In genomic region chr19:18557474-18558201, GRCh38 we compare ENCODE assay signal across 1 cellular context.
A peak's percentile ranks its signal among the peaks of the same experiment; 100 is the strongest.
TF ChIP-seq lines count a peak whose summit lies in the region.

KXD1 (plus strand) TSS chr19:18557870; CDS start chr19:18562057, 4,187 bp downstream.

TF ChIP-seq in HepG2, 621 proteins besides CTCF, POLR2A, EP300 and RAD21 (continued from another document and continues in another):
- TF ChIP-seq ZNF790 (CRISPR knock-in tag; IDR thresholded peaks at IDR 0.05; ENCODE audit: borderline replicate concordance) (no peak), ZNF17 (CRISPR knock-in tag; IDR thresholded peaks at IDR 0.05) (no peak), ATF1 (CRISPR knock-in tag; IDR thresholded peaks at IDR 0.05) (peak; percentile 78), SMYD3 (CRISPR knock-in tag; IDR thresholded peaks at IDR 0.05) (no peak), ZNF335 (CRISPR knock-in tag; IDR thresholded peaks at IDR 0.05) (no peak), HMGA1 (CRISPR knock-in tag; conservative IDR thresholded peaks at IDR 0.05) (no peak), TCF7 (IDR thresholded peaks at IDR 0.05; ENCODE audit: low read depth) (no peak), ZNF251 (CRISPR knock-in tag; IDR thresholded peaks at IDR 0.05) (no peak), AKNA (CRISPR knock-in tag; IDR thresholded peaks at IDR 0.05; ENCODE audit: borderline replicate concordance) (no peak), CBX1 (IDR thresholded peaks at IDR 0.05; ENCODE audit: low read depth) (peak; percentile 66), SOX13 (IDR thresholded peaks at IDR 0.05) (no peak), SOX13 (CRISPR knock-in tag; conservative IDR thresholded peaks at IDR 0.05 in 1 of 2, IDR thresholded peaks at IDR 0.05 in 1 of 2) (no peak; a peak in 1 of 4 replicates), ZSCAN31 (CRISPR knock-in tag; IDR thresholded peaks at IDR 0.05; ENCODE audit: low read depth) (no peak), NR2F1 (CRISPR knock-in tag; IDR thresholded peaks at IDR 0.05) (no peak), SNRNP70 (IDR thresholded peaks at IDR 0.05; ENCODE audit: low read depth, low read length) (no peak), CBFB (CRISPR knock-in tag; IDR thresholded peaks at IDR 0.05) (peak; percentile 17; the same call in 1 of the 2 replicates), PBX2 (CRISPR knock-in tag; IDR thresholded peaks at IDR 0.05) (no peak), ZMAT3 (CRISPR knock-in tag; conservative IDR thresholded peaks at IDR 0.05) (0 out of 2 replicates have a peak, but pooled peaks have one; percentile 41), ZNF775 (CRISPR knock-in tag; IDR thresholded peaks at IDR 0.05; ENCODE audit: borderline replicate concordance) (no peak), HINFP (CRISPR knock-in tag; IDR thresholded peaks at IDR 0.05; ENCODE audit: low read depth) (0 out of 2 replicates have a peak, but pooled peaks have one; percentile 7), PLRG1 (conservative IDR thresholded peaks at IDR 0.05) (no peak), ZNF766 (CRISPR knock-in tag; IDR thresholded peaks at IDR 0.05; ENCODE audit: borderline replicate concordance) (no peak), FOXO1 (CRISPR knock-in tag; IDR thresholded peaks at IDR 0.05) (no peak; the same call in 1 of the 2 replicates), TSC22D2 (CRISPR knock-in tag; IDR thresholded peaks at IDR 0.05; ENCODE audit: borderline replicate concordance) (peak; percentile 43; the same call in 1 of the 2 replicates), JUNB (CRISPR knock-in tag; IDR thresholded peaks at IDR 0.05; ENCODE audit: borderline replicate concordance) (no peak; the same call in 1 of the 2 replicates), IKZF5 (CRISPR knock-in tag; IDR thresholded peaks at IDR 0.05) (no peak; the same call in 1 of the 2 replicates), REL (CRISPR knock-in tag; conservative IDR thresholded peaks at IDR 0.05) (no peak), ZNF225 (CRISPR knock-in tag; IDR thresholded peaks at IDR 0.05) (0 out of 2 replicates have a peak, but pooled peaks have one; percentile 26), SPEN (CRISPR knock-in tag; IDR thresholded peaks at IDR 0.05; ENCODE audit: low read depth) (peak; percentile 85), HIC2 (CRISPR knock-in tag; IDR thresholded peaks at IDR 0.05; ENCODE audit: low read depth) (no peak), RARA (CRISPR knock-in tag; IDR thresholded peaks at IDR 0.05) (no peak), ZNF430 (CRISPR knock-in tag; IDR thresholded peaks at IDR 0.05) (no peak), ZFX (CRISPR knock-in tag; IDR thresholded peaks at IDR 0.05; ENCODE audit: low read depth) (peak; percentile 83), ZNF451 (CRISPR knock-in tag; IDR thresholded peaks at IDR 0.05) (no peak)
- TF ChIP-seq, protein P1, sequence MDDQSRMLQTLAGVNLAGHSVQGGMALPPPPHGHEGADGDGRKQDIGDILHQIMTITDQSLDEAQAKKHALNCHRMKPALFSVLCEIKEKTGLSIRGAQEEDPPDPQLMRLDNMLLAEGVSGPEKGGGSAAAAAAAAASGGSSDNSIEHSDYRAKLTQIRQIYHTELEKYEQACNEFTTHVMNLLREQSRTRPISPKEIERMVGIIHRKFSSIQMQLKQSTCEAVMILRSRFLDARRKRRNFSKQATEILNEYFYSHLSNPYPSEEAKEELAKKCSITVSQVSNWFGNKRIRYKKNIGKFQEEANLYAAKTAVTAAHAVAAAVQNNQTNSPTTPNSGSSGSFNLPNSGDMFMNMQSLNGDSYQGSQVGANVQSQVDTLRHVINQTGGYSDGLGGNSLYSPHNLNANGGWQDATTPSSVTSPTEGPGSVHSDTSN (CRISPR knock-in tag; IDR thresholded peaks at IDR 0.05; ENCODE audit: borderline replicate concordance), result no peak
- TF ChIP-seq, protein P2, sequence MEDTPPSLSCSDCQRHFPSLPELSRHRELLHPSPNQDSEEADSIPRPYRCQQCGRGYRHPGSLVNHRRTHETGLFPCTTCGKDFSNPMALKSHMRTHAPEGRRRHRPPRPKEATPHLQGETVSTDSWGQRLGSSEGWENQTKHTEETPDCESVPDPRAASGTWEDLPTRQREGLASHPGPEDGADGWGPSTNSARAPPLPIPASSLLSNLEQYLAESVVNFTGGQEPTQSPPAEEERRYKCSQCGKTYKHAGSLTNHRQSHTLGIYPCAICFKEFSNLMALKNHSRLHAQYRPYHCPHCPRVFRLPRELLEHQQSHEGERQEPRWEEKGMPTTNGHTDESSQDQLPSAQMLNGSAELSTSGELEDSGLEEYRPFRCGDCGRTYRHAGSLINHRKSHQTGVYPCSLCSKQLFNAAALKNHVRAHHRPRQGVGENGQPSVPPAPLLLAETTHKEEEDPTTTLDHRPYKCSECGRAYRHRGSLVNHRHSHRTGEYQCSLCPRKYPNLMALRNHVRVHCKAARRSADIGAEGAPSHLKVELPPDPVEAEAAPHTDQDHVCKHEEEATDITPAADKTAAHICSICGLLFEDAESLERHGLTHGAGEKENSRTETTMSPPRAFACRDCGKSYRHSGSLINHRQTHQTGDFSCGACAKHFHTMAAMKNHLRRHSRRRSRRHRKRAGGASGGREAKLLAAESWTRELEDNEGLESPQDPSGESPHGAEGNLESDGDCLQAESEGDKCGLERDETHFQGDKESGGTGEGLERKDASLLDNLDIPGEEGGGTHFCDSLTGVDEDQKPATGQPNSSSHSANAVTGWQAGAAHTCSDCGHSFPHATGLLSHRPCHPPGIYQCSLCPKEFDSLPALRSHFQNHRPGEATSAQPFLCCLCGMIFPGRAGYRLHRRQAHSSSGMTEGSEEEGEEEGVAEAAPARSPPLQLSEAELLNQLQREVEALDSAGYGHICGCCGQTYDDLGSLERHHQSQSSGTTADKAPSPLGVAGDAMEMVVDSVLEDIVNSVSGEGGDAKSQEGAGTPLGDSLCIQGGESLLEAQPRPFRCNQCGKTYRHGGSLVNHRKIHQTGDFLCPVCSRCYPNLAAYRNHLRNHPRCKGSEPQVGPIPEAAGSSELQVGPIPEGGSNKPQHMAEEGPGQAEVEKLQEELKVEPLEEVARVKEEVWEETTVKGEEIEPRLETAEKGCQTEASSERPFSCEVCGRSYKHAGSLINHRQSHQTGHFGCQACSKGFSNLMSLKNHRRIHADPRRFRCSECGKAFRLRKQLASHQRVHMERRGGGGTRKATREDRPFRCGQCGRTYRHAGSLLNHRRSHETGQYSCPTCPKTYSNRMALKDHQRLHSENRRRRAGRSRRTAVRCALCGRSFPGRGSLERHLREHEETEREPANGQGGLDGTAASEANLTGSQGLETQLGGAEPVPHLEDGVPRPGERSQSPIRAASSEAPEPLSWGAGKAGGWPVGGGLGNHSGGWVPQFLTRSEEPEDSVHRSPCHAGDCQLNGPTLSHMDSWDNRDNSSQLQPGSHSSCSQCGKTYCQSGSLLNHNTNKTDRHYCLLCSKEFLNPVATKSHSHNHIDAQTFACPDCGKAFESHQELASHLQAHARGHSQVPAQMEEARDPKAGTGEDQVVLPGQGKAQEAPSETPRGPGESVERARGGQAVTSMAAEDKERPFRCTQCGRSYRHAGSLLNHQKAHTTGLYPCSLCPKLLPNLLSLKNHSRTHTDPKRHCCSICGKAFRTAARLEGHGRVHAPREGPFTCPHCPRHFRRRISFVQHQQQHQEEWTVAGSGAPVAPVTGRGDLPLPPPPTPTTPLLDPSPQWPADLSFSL (CRISPR knock-in tag; IDR thresholded peaks at IDR 0.05), result no peak
